8 cellular contexts compared by ENCODE assay signal in the genomic region with DNA sequence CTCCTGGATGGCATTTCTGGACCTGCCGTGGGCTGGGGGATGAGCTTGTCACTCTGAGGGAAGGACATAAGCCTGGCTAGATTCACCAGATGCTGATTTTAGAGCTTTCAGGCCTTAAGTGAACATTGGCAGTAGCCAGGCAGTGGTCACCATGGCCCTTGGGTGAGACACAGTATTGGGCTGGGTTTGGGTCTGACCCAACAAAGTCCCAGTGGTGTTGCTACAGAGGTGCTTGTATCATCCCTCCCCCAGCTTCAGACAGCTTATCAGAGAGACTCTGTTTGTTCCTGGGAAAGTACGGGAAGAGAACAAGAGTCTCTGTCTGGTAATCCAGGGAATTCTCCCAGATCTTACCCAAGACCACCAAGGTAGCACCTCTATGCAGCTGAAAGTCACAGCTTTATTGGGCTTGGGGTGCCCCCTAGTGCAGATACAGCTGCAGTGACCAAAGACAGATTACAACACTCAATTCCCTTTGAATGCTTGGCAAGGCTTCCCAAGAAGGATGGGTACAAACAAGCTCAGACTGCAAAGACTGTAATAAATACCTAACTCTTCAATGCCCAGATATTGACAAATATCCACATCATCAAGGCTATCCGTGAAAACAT. TPM values are rescaled to one million over a fixed set of nuclear protein-coding genes. Genes with fewer than 3 reads are reported as not detected.
A peak's percentile ranks its signal among the peaks of the same experiment; 100 is the strongest.
DNase-seq lines count a peak whose midpoint lies in the region; ATAC-seq and TF ChIP-seq lines count a peak whose summit lies in the region.

No MANE protein-coding gene starts in this region.

- no peak overlapping the region for H2BK5ac ChIP-seq in H9 (ENCODE audit: insufficient read length, low read length)

- H2AFZ ChIP-seq in H9 (ENCODE audit: low read length) (no peak overlapping the region), hepatocyte (no peak overlapping the region)

- H3K4me2 ChIP-seq in H9 (ENCODE audit: insufficient read depth, insufficient read length, low read length) (no peak overlapping the region), hepatocyte (no peak overlapping the region)

- no peak for TF ChIP-seq POLR2A in stomach (IDR thresholded peaks at IDR 0.05)

- TF ChIP-seq EP300 in stomach (IDR thresholded peaks at IDR 0.05), result no peak

- no peak overlapping the region for H3K9ac ChIP-seq in H9 (ENCODE audit: extremely low read depth, insufficient read length, low read length)

- H3K27me3 ChIP-seq in BJ (ENCODE audit: control insufficient read depth, insufficient read depth, low read length) (no peaks in the 10 kb centered on the region), H9 (ENCODE audit: insufficient read depth, low read length) (no peaks in the 10 kb centered on the region), hepatocyte (peaks cover 10% of the 10 kb centered on the region), stomach (peaks cover 0 to 4% (median 0%) of the 10 kb centered on the region in 3 donors)

- H3K79me1 ChIP-seq in H9 (ENCODE audit: insufficient read depth, low read depth, low read length, poor library complexity, severe bottlenecking), result no peaks in the 10 kb centered on the region

- peaks cover 24% of the 10 kb centered on the region for H3K27me3 Mint-ChIP-seq in H9 (ENCODE audit: low read depth)
- H3K27me3 Mint-ChIP-seq in activated naive CD8-positive, alpha-beta T cell treated with anti-CD3 and anti-CD28 coated beads, Interleukin-2, amount 10 ng/mL, durations not matched to agents 7 days and 5 days, result peaks cover 9% of the 10 kb centered on the region

- CTCF ChIA-PET in BJ (lab: Yijun Ruan, JAX), result interaction anchor here (0.5 to 2.6 kb wide), 27 partner anchors 8 to 487 kb away, joined by 3 to 40 read pairs (median 4); a partner anchor contains a TSS

- H2BK20ac ChIP-seq in H9 (ENCODE audit: low read depth, low read length, poor library complexity, severe bottlenecking), result no peak overlapping the region

- H3K9me3 Mint-ChIP-seq in H9, result peaks cover 12 to 23% of the 10 kb centered on the region in 2 experiments
- no peaks in the 10 kb centered on the region for H3K9me3 Mint-ChIP-seq in activated naive CD8-positive, alpha-beta T cell treated with anti-CD3 and anti-CD28 coated beads, Interleukin-2, amount 10 ng/mL, durations not matched to agents 7 days and 5 days

- no peak overlapping the region for H4K91ac ChIP-seq in H9 (ENCODE audit: insufficient read length, low read depth, low read length)

- H3K56ac ChIP-seq in H9 (ENCODE audit: insufficient read length, low read depth, low read length), result no peak overlapping the region

- H3K36me3 ChIP-seq in BJ (ENCODE audit: control insufficient read depth, insufficient read depth, low read length) (no peaks in the 10 kb centered on the region), hepatocyte (replicated peaks; ENCODE audit: insufficient read depth, low read depth) (no peaks in the 10 kb centered on the region), stomach (no peaks in the 10 kb centered on the region)

- no peak overlapping the region for H2BK120ac ChIP-seq in H9 (ENCODE audit: low read depth, low read length, poor library complexity, severe bottlenecking)

- H4K20me1 ChIP-seq in H9 (ENCODE audit: control insufficient read depth, insufficient read depth, insufficient read length) (no peaks in the 10 kb centered on the region), hepatocyte (ENCODE audit: insufficient read depth, poor library complexity, severe bottlenecking) (no peaks in the 10 kb centered on the region)

- no peak overlapping the region; a peak in 1 of 7 replicates for H3K27ac Mint-ChIP-seq in H9
- H3K27ac Mint-ChIP-seq in activated naive CD8-positive, alpha-beta T cell treated with anti-CD3 and anti-CD28 coated beads, Interleukin-2, amount 10 ng/mL, durations not matched to agents 7 days and 5 days, result no peak overlapping the region

- ATAC-seq in activated naive CD8-positive, alpha-beta T cell treated with anti-CD3 and anti-CD28 coated beads, Interleukin-2, amount 10 ng/mL, durations not matched to agents 7 days and 5 days (ENCODE audit: low read depth), result peak; percentile 47
- ATAC-seq in HG03039 (IDR thresholded peaks at IDR 0.05; ENCODE audit: unreplicated experiment) (no peak), GM21737 (IDR thresholded peaks at IDR 0.05; ENCODE audit: unreplicated experiment) (no peak)

- H3K27ac ChIP-seq in H9 (ENCODE audit: insufficient read length, low read depth, low read length), result no peak overlapping the region
- no peak overlapping the region for H3K27ac ChIP-seq in hepatocyte
- H3K27ac ChIP-seq in stomach, result no peak overlapping the region

- no peak overlapping the region for H3K23ac ChIP-seq in H9 (ENCODE audit: insufficient read length, low read depth, low read length)

- H3K4me1 ChIP-seq in H9 (ENCODE audit: insufficient read depth, low read length) (no peaks in the 10 kb centered on the region), hepatocyte (ENCODE audit: insufficient read depth) (no peaks in the 10 kb centered on the region), stomach (no peaks in the 10 kb centered on the region)

- no peak overlapping the region for H3K14ac ChIP-seq in H9 (ENCODE audit: insufficient read depth, low read length)

- no peak overlapping the region for H3K4me3 Mint-ChIP-seq in H9
- H3K4me3 Mint-ChIP-seq in activated naive CD8-positive, alpha-beta T cell treated with anti-CD3 and anti-CD28 coated beads, Interleukin-2, amount 10 ng/mL, durations not matched to agents 7 days and 5 days, result no peak overlapping the region

- H3K36me3 Mint-ChIP-seq in H9 (ENCODE audit: insufficient read depth in 1 of 3, low read depth in 3 of 3), result peaks cover 0 to 5% (median 3%) of the 10 kb centered on the region in 3 experiments; a peak in 5 of 7 replicates
- no peaks in the 10 kb centered on the region for H3K36me3 Mint-ChIP-seq in activated naive CD8-positive, alpha-beta T cell treated with anti-CD3 and anti-CD28 coated beads, Interleukin-2, amount 10 ng/mL, durations not matched to agents 7 days and 5 days

- H3K4me3 ChIP-seq in BJ (ENCODE audit: low read depth, low read length) (no peak overlapping the region), hepatocyte (no peak overlapping the region), stomach (no peak overlapping the region)

- H2AK5ac ChIP-seq in H9 (ENCODE audit: insufficient read length, low read length), result no peak overlapping the region

- no peaks in the 10 kb centered on the region for H3K9me2 ChIP-seq in hepatocyte (replicated peaks; ENCODE audit: insufficient read depth)

- H2BK15ac ChIP-seq in H9 (ENCODE audit: low read depth, low read length), result no peak overlapping the region

- intact Hi-C loops in stomach (cut with DNase I; ENCODE audit: low total_unique reads), result no loop called here

- no CpG with 5 or more reads among the region's 3 CpGs for WGBS in H9 (ENCODE audit: extremely low coverage, insufficient read length, low lambda C conversion rate)
- WGBS in hepatocyte (ENCODE audit: low lambda C conversion rate, missing lambda C conversion rate), result 53% methylated on average over 3 of the region's 3 CpGs
- 48 to 65% (median 58%) methylated on average over 3 of the region's 3 CpGs for WGBS in stomach, 5 donors

- POLR2A ChIA-PET in BJ (lab: Charles Lee), result no interaction called here
- POLR2A ChIA-PET in activated naive CD8-positive, alpha-beta T cell treated with anti-CD3 and anti-CD28 coated beads, Interleukin-2, amount 10 ng/mL, durations not matched to agents 7 days and 5 days (lab: Charles Lee), result interaction anchor here (1.5 to 2.4 kb wide), 2 partner anchors 10 to 60 kb away, joined by 4 to 10 read pairs; a partner anchor contains a TSS

- no peaks in the 10 kb centered on the region for H3K9me3 ChIP-seq in H9 (ENCODE audit: control insufficient read depth, low read depth, low read length)
- H3K9me3 ChIP-seq in hepatocyte (ENCODE audit: low read depth), result no peaks in the 10 kb centered on the region
- peaks cover 0 to 5% (median 0%) of the 10 kb centered on the region in 4 donors for H3K9me3 ChIP-seq in stomach

- H3K79me2 ChIP-seq in H9 (ENCODE audit: insufficient read depth, low read length) (no peaks in the 10 kb centered on the region), hepatocyte (no peaks in the 10 kb centered on the region)

- H3K18ac ChIP-seq in H9 (ENCODE audit: insufficient read length, low read depth, low read length), result no peak overlapping the region

- TF ChIP-seq CTCF in BJ (IDR thresholded peaks at IDR 0.05; ENCODE audit: insufficient read depth, low read depth, low read length), result peak; percentile 70
- TF ChIP-seq CTCF in H9 (conservative IDR thresholded peaks at IDR 0.05), result peak; percentile 87
- peak; percentile 47 for TF ChIP-seq CTCF in hepatocyte (IDR thresholded peaks at IDR 0.05; ENCODE audit: poor library complexity)
- TF ChIP-seq CTCF in stomach (IDR thresholded peaks at IDR 0.05), result peak in 5 of 7 experiments; percentile 13 to 65 (median 29)

- H4K5ac ChIP-seq in H9 (ENCODE audit: insufficient read length, low read depth, low read length), result no peak overlapping the region

- H4K8ac ChIP-seq in H9 (replicated peaks; ENCODE audit: insufficient read length, low read depth, low read length), result no peak overlapping the region

- H3K4me1 Mint-ChIP-seq in H9, result no peaks in the 10 kb centered on the region
- no peaks in the 10 kb centered on the region for H3K4me1 Mint-ChIP-seq in activated naive CD8-positive, alpha-beta T cell treated with anti-CD3 and anti-CD28 coated beads, Interleukin-2, amount 10 ng/mL, durations not matched to agents 7 days and 5 days

- no peak overlapping the region for H2BK12ac ChIP-seq in H9 (ENCODE audit: insufficient read length, low read depth, low read length)

- H3T11ph ChIP-seq in H9 (ENCODE audit: low read length), result no peak overlapping the region

- DNase-seq in BJ (ENCODE audit: low read depth) (no peak), H9 (peak; percentile 69), OCI-M2 (lab: John Stamatoyannopoulos, UW; ENCODE audit: unreplicated experiment) (peak; percentile 1), hepatocyte (ENCODE audit: low spot score) (peak; percentile 40), stomach (no peak)
- no peak for DNase-seq in activated naive CD8-positive, alpha-beta T cell treated with anti-CD3 and anti-CD28 coated beads, Interleukin-2, amount 10 ng/mL, durations not matched to agents 7 days and 5 days

- no peak overlapping the region for H3K4ac ChIP-seq in H9 (ENCODE audit: low read depth, low read length)

- H3K23me2 ChIP-seq in H9 (ENCODE audit: insufficient read length, low read depth, low read length, poor library complexity, severe bottlenecking), result no peaks in the 10 kb centered on the region

RNA-seq across cellular contexts. Expression of a gene that starts 9.8 kb away (rescaled TPM):
- polyA plus RNA-seq in BJ (2011; rRNA removed) (63.7 and 67.6 TPM in 2 replicates), hepatocyte (33.5 and 37.2 TPM in 2 replicates), stomach (10 to 100 TPM; 12.7 to 17.8 (median 14.6) TPM)
- 24.8 and 46.0 TPM in 2 replicates for polyA minus RNA-seq in BJ (2011; rRNA and poly(A)+ RNA removed)
- total RNA-seq in H9 (2021) (99.6 and 99.7 TPM in 2 replicates), hepatocyte (29.7 and 29.9 TPM in 2 replicates), stomach (10 to 100 TPM in 2 of 5 donors, 1 to 10 TPM in 2, not detected in 1; 3.5 to 26.4 (median 9.2) TPM)
- 10 to 100 TPM; 37.0 to 37.2 TPM for total RNA-seq in activated naive CD8-positive, alpha-beta T cell treated with anti-CD3 and anti-CD28 coated beads, Interleukin-2, amount 10 ng/mL, durations not matched to agents 7 days and 5 days

RNA-seq across cellular contexts. Expression of a gene that starts 19.9 kb away (rescaled TPM):
- polyA plus RNA-seq in BJ (2011; rRNA removed) (10.9 and 16.3 TPM in 2 replicates), hepatocyte (16.4 and 17.5 TPM in 2 replicates), stomach (10 to 100 TPM in 1 of 3 donors, 1 to 10 TPM in 2; 8.0 to 12.2 (median 9.2) TPM)
- 11.7 and 14.4 TPM in 2 replicates for polyA minus RNA-seq in BJ (2011; rRNA and poly(A)+ RNA removed)
- total RNA-seq in H9 (2021) (9.5 and 10.2 TPM in 2 replicates), hepatocyte (9.2 and 9.8 TPM in 2 replicates), stomach (10 to 100 TPM in 4 of 5 donors, 1 to 10 TPM in 1; 5.0 to 39.1 (median 19.2) TPM)
- total RNA-seq in activated naive CD8-positive, alpha-beta T cell treated with anti-CD3 and anti-CD28 coated beads, Interleukin-2, amount 10 ng/mL, durations not matched to agents 7 days and 5 days, result 10 to 100 TPM; 22.1 to 22.7 TPM

Comparison
In these comparisons a context has a peak if more than half of its experiments do, and no peak if none do; other contexts are left out.
1. DNase-seq: peak in H9 (single experiment), OCI-M2 (single experiment) and hepatocyte (single experiment); none in BJ (single experiment), activated naive CD8-positive, alpha-beta T cell treated with anti-CD3 and anti-CD28 coated beads, Interleukin-2, amount 10 ng/mL, durations not matched to agents 7 days and 5 days (single experiment) and stomach (single experiment).
2. CTCF ChIP-seq: peak in every context shown above with its lines; median percentile 87 in H9; 70 in BJ; 47 in hepatocyte; 29 in stomach.